ENCODE assay signal across 21 cellular contexts in the genomic region with DNA sequence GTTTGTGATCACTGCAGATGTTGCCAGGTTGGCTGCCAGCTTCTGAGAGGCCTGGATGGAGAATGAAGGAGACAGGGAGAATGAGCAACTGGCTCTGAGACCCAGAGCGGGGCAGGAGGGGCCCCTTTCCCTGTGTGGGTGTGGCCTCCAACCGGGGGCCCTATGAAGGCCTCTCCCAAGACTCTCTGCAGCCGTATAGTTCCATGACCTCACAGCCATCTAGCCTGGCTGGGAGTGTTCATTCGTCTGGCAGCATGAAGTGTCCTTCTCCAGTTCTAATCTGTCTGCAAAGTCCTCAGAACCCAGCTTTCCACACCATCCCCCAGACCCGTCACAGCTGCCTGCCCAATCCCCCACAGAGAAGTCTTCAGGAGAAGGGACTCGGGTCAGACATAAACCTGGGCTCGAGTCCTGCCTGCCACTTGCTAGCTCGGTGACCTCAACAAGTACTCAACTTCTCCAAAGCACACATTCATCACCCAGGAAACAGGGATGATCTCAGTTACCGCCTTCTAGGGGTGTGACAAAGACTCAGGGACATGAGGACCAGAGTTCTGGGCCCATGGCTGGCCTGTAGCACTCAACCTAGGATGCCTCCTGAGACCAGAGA.
"Had no signal": no experiment of that assay in that cellular context is flagged by ENCODE, and none has a peak within 500 bp of the region (broad histone marks: within the 10 kb centered on the region; RNA-seq: fewer than 3 reads in every experiment).

No MANE protein-coding gene starts in this region.

- ATAC-seq: activated CD8-positive, alpha-beta T cell treated with anti-CD3 and anti-CD28 coated beads for 36 hours; activated T-cell treated with anti-CD3 and anti-CD28 coated beads, Interleukin-2, amount 50 U/mL, for 4 hours; activated T-helper 17 cell treated with anti-CD3 and anti-CD28 coated beads, Interleukin-2, amount 50 U/mL, for 72 hours; natural killer cell; stimulated activated naive B cell treated with anti-CD40 and anti-IgM and Interleukin-4, amounts not matched to agents 10 μg/mL and 1 μg/mL and 100 μg/mL, for 72 hours had no signal

- H3K4me1 ChIP-seq: transverse colon had no signal

- DNase-seq: activated B cell treated with CpG ODN at 0.5 μM for 24 hours; activated CD4-positive, alpha-beta T cell treated with anti-CD3 and anti-CD28 coated beads, Interleukin-2, amount 50 U/mL, for 1 hour; activated CD8-positive, alpha-beta T cell treated with anti-CD3 and anti-CD28 coated beads for 36 hours; activated gamma-delta T cell treated with Interleukin-2 at 50 U/mL for 16 hours; activated naive CD4-positive, alpha-beta T cell treated with anti-CD3 and anti-CD28 coated beads, Interleukin-2, amount 50 U/mL, for 16 hours; activated T-cell treated with anti-CD3 and anti-CD28 coated beads, Interleukin-2, amount 50 U/mL, for 4 hours; amniotic stem cell; effector CD4-positive, alpha-beta T cell; islet precursor cell; natural killer cell; stimulated activated CD4-positive, alpha-beta T cell treated with anti-CD3 and anti-CD28 coated beads, Interleukin-1b, Interleukin-23, amount 100 ng/mL, for 48 hours; stimulated activated CD4-positive, alpha-beta T cell treated with anti-CD3 and anti-CD28 coated beads, Interleukin-4, amount 100 ng/mL, for 4 hours; stimulated activated CD8-positive, alpha-beta memory T cell treated with anti-CD3 and anti-CD28 coated beads, Interleukin-4, amount 100 ng/mL, for 48 hours; stimulated activated naive B cell treated with anti-CD40 and anti-IgM and Interleukin-4, amounts not matched to agents 10 μg/mL and 1 μg/mL and 100 μg/mL, for 72 hours; T-helper 1 cell; transverse colon had no signal

- H2AFZ ChIP-seq: neural progenitor cell had no signal

- H3K27ac ChIP-seq: neural progenitor cell, transverse colon, vagina had no signal

- H3K9ac ChIP-seq: neural progenitor cell had no signal

- H3K9me3 ChIP-seq: transverse colon, vagina had no signal

- H3K36me3 ChIP-seq: neural progenitor cell, transverse colon, vagina had no signal

- FAIRE-seq: frontal cortex had no signal

- H3K4me2 ChIP-seq: neural progenitor cell, smooth muscle cell had no signal

- H3K4me3 ChIP-seq: neural progenitor cell, smooth muscle cell, transverse colon, vagina had no signal

- H3K27me3 ChIP-seq: neural progenitor cell, transverse colon, vagina had no signal
